In the genomic region with DNA sequence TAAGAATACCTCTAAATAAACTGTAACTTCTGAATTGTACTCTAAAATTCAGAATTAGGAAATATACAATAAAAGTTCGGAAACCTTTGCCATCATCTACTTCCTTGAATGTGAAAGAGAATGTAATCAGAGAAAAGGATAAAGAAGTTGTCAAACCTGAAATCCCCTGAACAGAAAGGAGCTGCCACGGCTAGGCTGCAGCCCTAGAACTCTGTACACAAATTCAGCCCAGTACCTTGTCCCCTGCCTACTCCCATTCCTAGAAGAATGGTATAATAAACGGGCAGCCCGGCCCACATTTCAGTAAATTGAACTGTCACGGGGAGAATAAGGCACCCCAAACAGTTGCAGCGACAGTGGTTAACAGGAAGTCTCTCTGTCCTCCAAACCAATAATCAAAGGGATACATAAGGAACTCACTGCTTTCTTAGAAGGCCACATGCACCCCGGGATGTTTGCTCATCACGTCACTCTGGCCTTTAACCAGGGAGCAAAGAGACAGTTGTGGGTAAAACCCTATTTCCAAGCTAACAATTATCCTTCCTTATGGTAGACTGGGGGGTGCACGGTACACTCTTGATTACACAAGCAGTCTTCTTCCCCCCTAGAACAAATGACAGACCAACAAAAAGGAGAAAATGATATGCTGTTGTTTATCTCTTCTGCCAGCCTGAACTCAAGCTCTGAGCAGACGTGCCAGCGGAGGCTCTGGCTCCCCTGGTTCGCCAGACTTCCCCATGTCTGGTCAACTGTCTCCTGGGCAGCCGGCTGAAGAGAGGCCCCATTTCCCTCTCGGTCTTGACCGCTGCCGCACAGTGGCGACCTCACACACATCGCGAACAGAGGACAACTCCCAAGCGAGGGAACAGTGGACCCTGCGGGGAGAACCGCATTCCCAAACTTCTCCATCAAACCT, we compare ENCODE assay signal across 8 cellular contexts. TPM values are rescaled to one million over a fixed set of nuclear protein-coding genes. Genes with fewer than 3 reads are reported as not detected.
DNase-seq lines count a peak whose midpoint lies in the region; ATAC-seq and TF ChIP-seq lines count a peak whose summit lies in the region.

No MANE protein-coding gene starts in this region.

- DNase-seq in BJ (ENCODE audit: low read depth) (no peak), MG63 (peak; percentile 63), epithelial cell of esophagus (ENCODE audit: low read depth) (peak; percentile 52), memory B cell (ENCODE audit: low spot score in 2 of 2) (peak in 1 of 2 donors; percentile 21), superior temporal gyrus (ENCODE audit: extremely low spot score) (peak; percentile 81), 8988T (no peak)
- DNase-seq in activated CD4-positive, alpha-beta T cell treated with anti-CD3 and anti-CD28 coated beads, Interleukin-2, amount 50 U/mL, for 48 hours = peak; percentile 37 to 40

- peak overlapping the region; percentile 98 for H3K27ac Mint-ChIP-seq in memory B cell

- no peaks in the 10 kb centered on the region for H3K9me3 Mint-ChIP-seq in memory B cell

- POLR2A ChIA-PET in BJ (lab: Charles Lee) = no interaction called here

- no peaks in the 10 kb centered on the region for H3K36me3 ChIP-seq in BJ (ENCODE audit: control insufficient read depth, insufficient read depth, low read length)
- H3K36me3 ChIP-seq in MG63 = no peaks in the 10 kb centered on the region

- no peaks in the 10 kb centered on the region for H3K27me3 ChIP-seq in BJ (ENCODE audit: control insufficient read depth, insufficient read depth, low read length)
- H3K27me3 ChIP-seq in MG63 = no peaks in the 10 kb centered on the region

- no peaks in the 10 kb centered on the region for H3K9me3 ChIP-seq in MG63

- no peak for TF ChIP-seq CTCF in BJ (IDR thresholded peaks at IDR 0.05; ENCODE audit: insufficient read depth, low read depth, low read length)
- TF ChIP-seq CTCF in epithelial cell of esophagus (IDR thresholded peaks at IDR 0.05; ENCODE audit: insufficient read depth, low read depth, low read length, missing control alignments) = no peak

- CTCF ChIA-PET in BJ (lab: Yijun Ruan, JAX) = interaction anchor here (0.6 kb wide), 1 partner anchor 18 kb away, joined by 3 read pairs; no protein-coding TSS in a partner anchor

- H3K36me3 Mint-ChIP-seq in memory B cell = no peaks in the 10 kb centered on the region

- peak; percentile 7 for ATAC-seq in GM19023 (IDR thresholded peaks at IDR 0.05; ENCODE audit: unreplicated experiment)
- peak; percentile 6 for ATAC-seq in memory B cell (ENCODE audit: low read depth)

- peak overlapping the region; percentile 91 for H3K4me3 Mint-ChIP-seq in memory B cell

- H3K27me3 Mint-ChIP-seq in memory B cell = no peaks in the 10 kb centered on the region

- peaks cover 24% of the 10 kb centered on the region for H3K4me1 Mint-ChIP-seq in memory B cell

- H3K4me3 ChIP-seq in BJ (ENCODE audit: low read depth, low read length) (peak overlapping the region; percentile 85), MG63 (peak overlapping the region; percentile 73), epithelial cell of esophagus (ENCODE audit: low read length) (peak overlapping the region; percentile 83)

RNA-seq across cellular contexts. Expression of a gene that starts 24.5 kb away (rescaled TPM):
- 9.1 and 10.6 TPM in 2 replicates for polyA plus RNA-seq in BJ (2011; rRNA removed)
- polyA minus RNA-seq in BJ (2011; rRNA and poly(A)+ RNA removed) = 25.6 and 38.9 TPM in 2 replicates
- 10.5 and 18.0 TPM in 2 replicates for total RNA-seq in MG63 (2014; rRNA removed; shearing (Covaris generic); ENCODE audit: low replicate concordance)

RNA-seq across cellular contexts. Expression of a gene that starts 31.7 kb away (rescaled TPM):
- polyA plus RNA-seq in BJ (2011; rRNA removed) = 13.1 and 16.1 TPM in 2 replicates
- polyA minus RNA-seq in BJ (2011; rRNA and poly(A)+ RNA removed) = 6.8 and 10.7 TPM in 2 replicates
- total RNA-seq in MG63 (2014; rRNA removed; shearing (Covaris generic); ENCODE audit: low replicate concordance) = 9.4 and 18.8 TPM in 2 replicates

RNA-seq across cellular contexts. Expression of a gene that starts 33.4 kb away (rescaled TPM):
- polyA plus RNA-seq in BJ (2011; rRNA removed) = not detected in 2 replicates
- not detected in 2 replicates for polyA minus RNA-seq in BJ (2011; rRNA and poly(A)+ RNA removed)
- total RNA-seq in MG63 (2014; rRNA removed; shearing (Covaris generic); ENCODE audit: low replicate concordance) = not detected in 2 replicates

RNA-seq across cellular contexts. Expression of a gene that starts 54.1 kb away (rescaled TPM):
- polyA plus RNA-seq in BJ (2011; rRNA removed) = 8.1 and 14.9 TPM in 2 replicates
- polyA minus RNA-seq in BJ (2011; rRNA and poly(A)+ RNA removed) = 7.9 and 15.0 TPM in 2 replicates
- total RNA-seq in MG63 (2014; rRNA removed; shearing (Covaris generic); ENCODE audit: low replicate concordance) = 25.6 and 71.4 TPM in 2 replicates

RNA-seq across cellular contexts. Expression of a gene that starts 59.6 kb away (rescaled TPM):
- not detected in 2 replicates for polyA plus RNA-seq in BJ (2011; rRNA removed)
- not detected in 2 replicates for polyA minus RNA-seq in BJ (2011; rRNA and poly(A)+ RNA removed)
- total RNA-seq in MG63 (2014; rRNA removed; shearing (Covaris generic); ENCODE audit: low replicate concordance) = not detected in 2 replicates

Comparison
In these comparisons a context has a peak if more than half of its experiments do, and no peak if none do; other contexts are left out.
1. DNase-seq: peak in MG63 (single experiment), activated CD4-positive, alpha-beta T cell treated with anti-CD3 and anti-CD28 coated beads, Interleukin-2, amount 50 U/mL, for 48 hours (2 of 2), epithelial cell of esophagus (single experiment) and superior temporal gyrus (single experiment); none in BJ (single experiment) and 8988T (single experiment).
2. Peak in every context shown above with its lines, with median percentiles within 50 percentile points of each other: H3K4me3 ChIP-seq.